ENCODE assay signal across 17 cellular contexts in the genomic region with DNA sequence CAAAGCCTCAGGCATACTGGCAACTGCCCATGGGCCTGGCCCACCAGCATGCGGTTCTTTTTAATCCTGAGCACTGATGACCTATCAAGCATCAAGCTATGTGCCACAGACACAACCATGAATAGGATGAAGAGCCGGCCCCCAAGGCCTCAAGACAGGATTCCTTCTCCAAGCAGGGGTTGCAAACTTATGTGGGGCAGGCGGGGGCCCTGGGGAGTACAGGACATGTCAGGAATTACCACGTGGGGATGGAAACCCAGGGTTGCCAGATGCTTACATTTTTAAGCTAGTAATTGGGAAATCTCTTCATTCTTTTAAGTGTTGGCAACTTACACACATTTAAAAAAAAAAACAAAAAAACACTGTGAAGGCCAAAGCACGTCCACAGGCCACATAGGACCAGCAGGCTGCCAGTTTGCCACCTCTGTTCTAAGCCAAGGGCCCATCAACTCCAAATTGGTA. TPM values are rescaled to one million over a fixed set of nuclear protein-coding genes. Genes with fewer than 3 reads are reported as not detected.
A peak's percentile ranks its signal among the peaks of the same experiment; 100 is the strongest.
DNase-seq lines count a peak whose midpoint lies in the region; ATAC-seq and TF ChIP-seq lines count a peak whose summit lies in the region.
"Had no signal": no experiment of that assay in that cellular context is flagged by ENCODE, and none has a peak within 500 bp of the region (broad histone marks: within the 10 kb centered on the region; RNA-seq: fewer than 3 reads in every experiment).

No MANE protein-coding gene starts in this region.

- H3K79me2 ChIP-seq in GM23248 (ENCODE audit: insufficient read depth), result no peaks in the 10 kb centered on the region

- no peak overlapping the region for H2AFZ ChIP-seq in GM23248

- peaks cover 7% of the 10 kb centered on the region for H3K4me1 Mint-ChIP-seq in activated naive CD8-positive, alpha-beta T cell treated with anti-CD3 and anti-CD28 coated beads, Interleukin-2, amount 50 U/mL, for 24 hours

- ATAC-seq in activated naive CD8-positive, alpha-beta T cell treated with anti-CD3 and anti-CD28 coated beads, Interleukin-2, amount 50 U/mL, for 24 hours, result no peak
- ATAC-seq in GM19395 (IDR thresholded peaks at IDR 0.05; ENCODE audit: unreplicated experiment), result no peak
- ATAC-seq: activated CD4-positive, alpha-beta T cell treated with anti-CD3 and anti-CD28 coated beads for 36 hours; foreskin keratinocyte had no signal

- no peak overlapping the region for H3K9ac ChIP-seq in GM23248
- no peak overlapping the region for H3K9ac ChIP-seq in duodenal mucosa (ENCODE audit: low read depth in 1 of 2, low read length in 2 of 2)

- H3K27me3 ChIP-seq in A673 (replicated peaks; ENCODE audit: insufficient read depth, low read depth, low read length, poor library complexity) (no peaks in the 10 kb centered on the region), GM23248 (replicated peaks; ENCODE audit: insufficient read depth) (no peaks in the 10 kb centered on the region; the same call in 1 of the 2 replicates), duodenal mucosa (ENCODE audit: control insufficient read depth in 1 of 2, insufficient read depth in 2 of 2, low read length in 2 of 2) (no peaks in the 10 kb centered on the region), muscle layer of duodenum (ENCODE audit: low read depth, low read length) (no peaks in the 10 kb centered on the region)
- H3K27me3 ChIP-seq: foreskin keratinocyte had no signal

- POLR2A ChIA-PET in A673 (lab: Charles Lee; ENCODE audit: low non-redundant PET), result no interaction called here

- intact Hi-C loops in A673 (cut with micrococcal nuclease; ENCODE audit: unreplicated experiment), result no loop called here

- peak overlapping the region; percentile 82 for H3K27ac ChIP-seq in A673 (ENCODE audit: low read depth, low read length, poor library complexity, severe bottlenecking)
- H3K27ac ChIP-seq in GM23248, result no peak overlapping the region
- H3K27ac ChIP-seq in duodenal mucosa (ENCODE audit: low read depth, low read length), result peak overlapping the region; percentile 70
- peak overlapping the region; percentile 6 for H3K27ac ChIP-seq in muscle layer of duodenum (ENCODE audit: low read length)
- H3K27ac ChIP-seq: foreskin keratinocyte, left ventricle myocardium inferior had no signal

- H3K9me2 ChIP-seq in GM23248 (ENCODE audit: insufficient read depth), result no peaks in the 10 kb centered on the region

- no peaks in the 10 kb centered on the region for H3K27me3 Mint-ChIP-seq in activated naive CD8-positive, alpha-beta T cell treated with anti-CD3 and anti-CD28 coated beads, Interleukin-2, amount 50 U/mL, for 24 hours
- H3K27me3 Mint-ChIP-seq: activated CD4-positive, alpha-beta T cell treated with anti-CD3 and anti-CD28 coated beads for 36 hours; activated naive CD4-positive, alpha-beta T cell treated with anti-CD3 and anti-CD28 coated beads, Interleukin-2, amount 10 ng/mL, durations not matched to agents 7 days and 5 days had no signal

- no peak overlapping the region for H3K4me3 Mint-ChIP-seq in activated naive CD8-positive, alpha-beta T cell treated with anti-CD3 and anti-CD28 coated beads, Interleukin-2, amount 50 U/mL, for 24 hours
- H3K4me3 Mint-ChIP-seq: activated CD4-positive, alpha-beta T cell treated with anti-CD3 and anti-CD28 coated beads for 36 hours; activated naive CD4-positive, alpha-beta T cell treated with anti-CD3 and anti-CD28 coated beads, Interleukin-2, amount 10 ng/mL, durations not matched to agents 7 days and 5 days had no signal

- H3K36me3 ChIP-seq in A673 (ENCODE audit: insufficient read depth, low read length, poor library complexity, severe bottlenecking) (no peaks in the 10 kb centered on the region), GM23248 (ENCODE audit: low read depth) (no peaks in the 10 kb centered on the region), duodenal mucosa (ENCODE audit: control insufficient read depth in 1 of 2, insufficient read depth in 2 of 2, low read length in 2 of 2) (peaks cover 8 to 26% of the 10 kb centered on the region in 2 donors), muscle layer of duodenum (ENCODE audit: control insufficient read depth in 1 of 2, insufficient read depth in 2 of 2, low read length in 2 of 2) (no peaks in the 10 kb centered on the region)
- H3K36me3 ChIP-seq: left ventricle myocardium inferior had no signal

- WGBS in GM23248 (ENCODE audit: low coverage in 1 of 2, low lambda C conversion rate in 2 of 2, missing lambda C conversion rate in 2 of 2), 2 experiments, result 59 to 60% methylated on average over 5 of the region's 5 CpGs

- no peaks in the 10 kb centered on the region for H3F3A ChIP-seq in GM23248 (ENCODE audit: insufficient read depth)

- H4K20me1 ChIP-seq in GM23248 (ENCODE audit: insufficient read depth), result no peaks in the 10 kb centered on the region

- TF ChIP-seq CTCF in A673 (conservative IDR thresholded peaks at IDR 0.05; ENCODE audit: low read depth, low read length), result no peak

- no peak overlapping the region for H3K27ac Mint-ChIP-seq in activated naive CD8-positive, alpha-beta T cell treated with anti-CD3 and anti-CD28 coated beads, Interleukin-2, amount 50 U/mL, for 24 hours
- H3K27ac Mint-ChIP-seq: activated CD4-positive, alpha-beta T cell treated with anti-CD3 and anti-CD28 coated beads for 36 hours; activated naive CD4-positive, alpha-beta T cell treated with anti-CD3 and anti-CD28 coated beads, Interleukin-2, amount 10 ng/mL, durations not matched to agents 7 days and 5 days had no signal

- H3K4me1 ChIP-seq in A673 (ENCODE audit: insufficient read depth, low read length, poor library complexity, severe bottlenecking) (peaks cover 40% of the 10 kb centered on the region), GM23248 (ENCODE audit: insufficient read depth) (peaks cover 4% of the 10 kb centered on the region; the same call in 1 of the 2 replicates), duodenal mucosa (ENCODE audit: control insufficient read depth in 1 of 2, insufficient read depth in 2 of 2, low read length in 2 of 2) (peaks cover 29 to 33% of the 10 kb centered on the region in 2 donors), muscle layer of duodenum (ENCODE audit: control insufficient read depth in 1 of 2, insufficient read depth in 2 of 2, low read length in 2 of 2) (peaks cover 5 to 10% of the 10 kb centered on the region in 2 donors)
- H3K4me1 ChIP-seq: foreskin keratinocyte, left ventricle myocardium inferior had no signal

- H3K36me3 Mint-ChIP-seq in activated naive CD8-positive, alpha-beta T cell treated with anti-CD3 and anti-CD28 coated beads, Interleukin-2, amount 50 U/mL, for 24 hours (ENCODE audit: low read depth), result peaks cover 22% of the 10 kb centered on the region

- H3K4me3 ChIP-seq in A673 (ENCODE audit: low read depth, low read length, poor library complexity, severe bottlenecking) (no peak overlapping the region), GM23248 (no peak overlapping the region), duodenal mucosa (ENCODE audit: low read depth in 1 of 2, low read length in 2 of 2) (no peak overlapping the region), muscle layer of duodenum (ENCODE audit: low read depth in 1 of 2, low read length in 2 of 2) (no peak overlapping the region)
- H3K4me3 ChIP-seq: left ventricle myocardium inferior had no signal

- DNase-seq in A673 (ENCODE audit: low spot score), result no peak
- DNase-seq in GM23248, result peak; percentile 60
- DNase-seq in activated naive CD8-positive, alpha-beta T cell treated with anti-CD3 and anti-CD28 coated beads, Interleukin-2, amount 50 U/mL, for 24 hours, result no peak
- no peak for DNase-seq in activated naive CD4-positive, alpha-beta T cell treated with anti-CD3 and anti-CD28 coated beads, Interleukin-2, amount 50 U/mL, for 16 hours
- DNase-seq in NCI-H345 treated with DMSO at 0.1 percent for 48 hours (lab: John Stamatoyannopoulos, UW; ENCODE audit: unreplicated experiment), result no peak
- DNase-seq: activated CD4-positive, alpha-beta T cell treated with anti-CD3 and anti-CD28 coated beads for 36 hours; activated CD8-positive, alpha-beta memory T cell treated with anti-CD3 and anti-CD28 coated beads, Interleukin-2, amount 50 U/mL, for 48 hours; activated naive CD4-positive, alpha-beta T cell treated with anti-CD3 and anti-CD28 coated beads, Interleukin-2, amount 10 ng/mL, durations not matched to agents 7 days and 5 days; foreskin keratinocyte; GF-D8; left ventricle myocardium inferior; NCI-H1930; NCI-H510A; stimulated activated naive CD4-positive, alpha-beta T cell had no signal

- H3K9me3 ChIP-seq in A673 (ENCODE audit: low read depth, low read length, poor library complexity, severe bottlenecking) (no peaks in the 10 kb centered on the region), GM23248 (ENCODE audit: low read depth) (no peaks in the 10 kb centered on the region), duodenal mucosa (ENCODE audit: control insufficient read depth in 1 of 2, low read length in 2 of 2) (no peaks in the 10 kb centered on the region), muscle layer of duodenum (ENCODE audit: control insufficient read depth in 1 of 2, low read length in 2 of 2) (no peaks in the 10 kb centered on the region)
- H3K9me3 ChIP-seq: left ventricle myocardium inferior had no signal

- H3K9me3 Mint-ChIP-seq in activated naive CD8-positive, alpha-beta T cell treated with anti-CD3 and anti-CD28 coated beads, Interleukin-2, amount 50 U/mL, for 24 hours, result peaks cover 4% of the 10 kb centered on the region

- BruUV-seq in A673 (replicated peaks; lab: Mats Ljungman, UMichigan), result no TSS peak

- no peak overlapping the region for H3K4me2 ChIP-seq in GM23248 (ENCODE audit: unreplicated experiment)

- in situ Hi-C loops in GM23248 (cut with MboI), result no loop called here

- CTCF ChIA-PET in A673 (lab: Charles Lee), result interaction anchor here (0.6 kb wide), 1 partner anchor 451 kb away, joined by 9 read pairs; no protein-coding TSS in a partner anchor

RNA-seq across cellular contexts. Expression of gene BDH1, which starts 32.9 kb away (rescaled TPM):
- total RNA-seq in A673 (2021), result 57.6 and 62.1 TPM in 2 replicates
- total RNA-seq in GM23248 (2014; rRNA removed; shearing (Covaris generic)), result 0.38 and 3.4 TPM in 2 replicates
- polyA plus RNA-seq in GM23248 (2016; fragmentation: Nextera tagmentation; extraction: Ambion mirVana), result 1.2 and 2.7 TPM in 2 replicates

Comparison
In these comparisons a context has a peak if more than half of its experiments do, and no peak if none do; other contexts are left out.
1. RNA of gene BDH1, which starts 32.9 kb away (total RNA-seq): 57.6 to 62.1 TPM in A673; 0.38 to 3.4 TPM in GM23248; every median in the first group is over 10 times any median in the second.